Comparison of ENCODE assay signal across 1 cellular context in genomic region chr10:31972519-31973041, GRCh38.
TF ChIP-seq lines count a peak whose summit lies in the region.

No MANE protein-coding gene starts in this region.

TF ChIP-seq in K562, 482 proteins besides CTCF, POLR2A, EP300 and RAD21 (continued from another document and continues in another):
- TF ChIP-seq EZH2 (IDR thresholded peaks at IDR 0.05; ENCODE audit: borderline replicate concordance, low read depth, low read length): peak; percentile 86; the same call in 1 of the 2 replicates
- TF ChIP-seq ZNF445 (CRISPR knock-in tag; IDR thresholded peaks at IDR 0.05; ENCODE audit: low read depth): no peak
- TF ChIP-seq RNF219 (CRISPR knock-in tag; IDR thresholded peaks at IDR 0.05): no peak
- peak; percentile 63 for TF ChIP-seq EP400 (IDR thresholded peaks at IDR 0.05)
- 0 out of 2 replicates have a peak, but pooled peaks have one; percentile 34 for TF ChIP-seq ZNF197 (CRISPR knock-in tag; IDR thresholded peaks at IDR 0.05; ENCODE audit: low read depth)
- TF ChIP-seq ZNF165 (CRISPR knock-in tag; IDR thresholded peaks at IDR 0.05; ENCODE audit: borderline replicate concordance): no peak
- TF ChIP-seq HMG20A (CRISPR knock-in tag; conservative IDR thresholded peaks at IDR 0.05): no peak
- TF ChIP-seq MCM7 (IDR thresholded peaks at IDR 0.05): no peak
- TF ChIP-seq PKNOX1 (IDR thresholded peaks at IDR 0.05): peak; percentile 71
- peak in 1 of 2 experiments; percentile 85; a peak in 1 of 4 replicates for TF ChIP-seq BCLAF1 (IDR thresholded peaks at IDR 0.05; ENCODE audit: borderline replicate concordance in 1 of 2, control insufficient read depth in 1 of 2, low read depth in 2 of 2, low read length in 1 of 2)
- no peak for TF ChIP-seq ZHX1 (conservative IDR thresholded peaks at IDR 0.05; ENCODE audit: low read length)
- no peak for TF ChIP-seq ZNF347 (CRISPR knock-in tag; IDR thresholded peaks at IDR 0.05; ENCODE audit: low read depth)
- peak; percentile 77 for TF ChIP-seq DACH1 (IDR thresholded peaks at IDR 0.05; ENCODE audit: partially characterized antibody)
- no peak for TF ChIP-seq ATF1 (CRISPR knock-in tag; IDR thresholded peaks at IDR 0.05)
- peak; percentile 91 for TF ChIP-seq ATF1 (tag; IDR thresholded peaks at IDR 0.05)
- peak; percentile 41 to 80; a peak in 1 of 4 replicates for TF ChIP-seq MNT (conservative IDR thresholded peaks at IDR 0.05)
- TF ChIP-seq PML (IDR thresholded peaks at IDR 0.05; ENCODE audit: low read length): peak; percentile 97
- TF ChIP-seq ZNF274 (IDR thresholded peaks at IDR 0.05; ENCODE audit: borderline replicate concordance, low read depth, low read length): peak; percentile 78; the same call in 1 of the 2 replicates
- peak; percentile 93 for TF ChIP-seq BCOR (IDR thresholded peaks at IDR 0.05)
- peak; percentile 59; the same call in 1 of the 2 replicates for TF ChIP-seq XRCC5 (IDR thresholded peaks at IDR 0.05; ENCODE audit: low read depth, low read length)
- peak; percentile 59; the same call in 1 of the 2 replicates for TF ChIP-seq ZBTB33 (CRISPR knock-in tag; IDR thresholded peaks at IDR 0.05)
- no peak for TF ChIP-seq YY1 (IDR thresholded peaks at IDR 0.05; ENCODE audit: borderline replicate concordance in 1 of 3, control insufficient read depth in 1 of 3, extremely low read depth in 1 of 3, insufficient read depth in 3 of 3, insufficient read length in 1 of 3, insufficient replicate concordance in 2 of 3, low read depth in 1 of 3, low read length in 2 of 3)
- peak; percentile 100 for TF ChIP-seq TCF3 (CRISPR knock-in tag; IDR thresholded peaks at IDR 0.05)
- TF ChIP-seq MXI1 (IDR thresholded peaks at IDR 0.05; ENCODE audit: low read depth, low read length): peak; percentile 43; the same call in 1 of the 2 replicates
- peak; percentile 47 for TF ChIP-seq SMARCB1 (IDR thresholded peaks at IDR 0.05; ENCODE audit: insufficient read length, low read depth)
- TF ChIP-seq FOXM1 (IDR thresholded peaks at IDR 0.05; ENCODE audit: low read depth): peak; percentile 97
- TF ChIP-seq FOXM1 (CRISPR knock-in tag; IDR thresholded peaks at IDR 0.05; ENCODE audit: low read depth): no peak
- peak; percentile 99 to 100 for TF ChIP-seq FOXA3 (CRISPR knock-in tag; conservative IDR thresholded peaks at IDR 0.05 in 1 of 2, IDR thresholded peaks at IDR 0.05 in 1 of 2)
- peak; percentile 86; the same call in 1 of the 2 replicates for TF ChIP-seq ARID3A (IDR thresholded peaks at IDR 0.05; ENCODE audit: borderline replicate concordance, low read depth, low read length)
- no peak for TF ChIP-seq ZZZ3 (IDR thresholded peaks at IDR 0.05)
- peak; percentile 88 for TF ChIP-seq CEBPG (CRISPR knock-in tag; IDR thresholded peaks at IDR 0.05)
- TF ChIP-seq CEBPG (tag; conservative IDR thresholded peaks at IDR 0.05 in 1 of 2, IDR thresholded peaks at IDR 0.05 in 1 of 2): peak; percentile 85 to 91
- no peak for TF ChIP-seq KDM5B (IDR thresholded peaks at IDR 0.05; ENCODE audit: insufficient replicate concordance, low read depth, low read length)
- no peak for TF ChIP-seq PRMT5 (CRISPR knock-in tag; IDR thresholded peaks at IDR 0.05)
- no peak for TF ChIP-seq IRF1 (CRISPR knock-in tag; IDR thresholded peaks at IDR 0.05; ENCODE audit: borderline replicate concordance)
- peak; percentile 99 for TF ChIP-seq ARID1B (IDR thresholded peaks at IDR 0.05)
- TF ChIP-seq HDAC3 (IDR thresholded peaks at IDR 0.05; ENCODE audit: borderline replicate concordance, partially characterized antibody): peak; percentile 96
- peak; percentile 93 for TF ChIP-seq CREM (IDR thresholded peaks at IDR 0.05; ENCODE audit: low read depth)
- no peak for TF ChIP-seq SIN3A (IDR thresholded peaks at IDR 0.05; ENCODE audit: borderline replicate concordance in 2 of 2, control insufficient read depth in 1 of 2, low read depth in 2 of 2, low read length in 2 of 2)
- TF ChIP-seq ZNF766 (CRISPR knock-in tag; conservative IDR thresholded peaks at IDR 0.05): peak; percentile 93
- no peak for TF ChIP-seq CCAR2 (IDR thresholded peaks at IDR 0.05; ENCODE audit: low read depth, low read length)
- TF ChIP-seq PCBP1 (IDR thresholded peaks at IDR 0.05; ENCODE audit: low read depth, low read length, poor library complexity, severe bottlenecking): no peak
- TF ChIP-seq ZNF644 (tag; IDR thresholded peaks at IDR 0.05; ENCODE audit: low read depth): peak; percentile 87
- TF ChIP-seq KDM1A (IDR thresholded peaks at IDR 0.05): peak; percentile 98 to 99
- peak; percentile 98 for TF ChIP-seq SMARCE1 (IDR thresholded peaks at IDR 0.05)
- peak; percentile 91 to 98 for TF ChIP-seq TBL1XR1 (IDR thresholded peaks at IDR 0.05; ENCODE audit: low read length in 2 of 2)
